Comparison of ENCODE assay signal across 19 cellular contexts in the genomic region with DNA sequence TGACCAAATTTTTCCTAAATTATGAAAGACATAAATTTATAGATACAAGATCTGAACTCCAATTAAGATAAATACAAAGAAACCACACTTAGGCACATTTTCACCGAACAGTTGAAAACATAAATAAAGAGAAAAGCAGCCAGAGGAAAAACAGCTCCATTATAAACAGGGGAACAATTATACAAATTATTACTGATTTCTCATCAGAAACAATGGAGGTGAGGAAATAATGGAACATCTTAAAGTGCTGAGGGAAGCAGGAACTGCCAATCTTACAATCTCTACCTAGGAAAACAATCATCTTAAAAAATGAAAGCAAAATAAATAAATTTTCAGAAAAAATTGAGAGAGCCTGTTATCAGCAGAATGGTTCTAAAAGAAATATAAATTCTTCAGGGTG.
DNase-seq lines count a peak whose midpoint lies in the region; ATAC-seq, FAIRE-seq and TF ChIP-seq lines count a peak whose summit lies in the region.
"Had no signal": no experiment of that assay in that cellular context is flagged by ENCODE, and none has a peak within 500 bp of the region (broad histone marks: within the 10 kb centered on the region; RNA-seq: fewer than 3 reads in every experiment).

No MANE protein-coding gene starts in this region.

- H3K36me3 ChIP-seq in HepG2 (replicated peaks in 1 of 2; ENCODE audit: control insufficient read depth in 1 of 2, insufficient read depth in 2 of 2, low read length in 2 of 2) (no peaks in the 10 kb centered on the region), right lobe of liver (no peaks in the 10 kb centered on the region), IMR-90 (ENCODE audit: control insufficient read depth, insufficient read depth, low read length) (no peaks in the 10 kb centered on the region), right atrium auricular region (no peaks in the 10 kb centered on the region)
- H3K36me3 ChIP-seq: BE2C, BLaER1 had no signal

- in situ Hi-C loops in HepG2 (cut with HindIII; ENCODE audit: extremely low pct_ligation_motif_present, low pct_unique_long_range_greater_than_20kb), result loop anchor here (10.0 kb wide), 1 partner anchor 58 kb away; no protein-coding TSS in a partner anchor
- in situ Hi-C loops in IMR-90 (cut with MboI; ENCODE audit: low sequenced_read_pairs), result no loop called here

- no peak overlapping the region for H2BK5ac ChIP-seq in IMR-90 (ENCODE audit: low read depth, low read length, poor library complexity, severe bottlenecking)

- H3K4ac ChIP-seq in IMR-90 (ENCODE audit: low read depth, low read length), result no peak overlapping the region

- H4K5ac ChIP-seq in IMR-90 (ENCODE audit: low read depth, low read length), result no peak overlapping the region

- TF ChIP-seq POLR2A in HepG2 (IDR thresholded peaks at IDR 0.05; ENCODE audit: insufficient read depth in 1 of 2, low read depth in 2 of 2, low read length in 2 of 2) (no peak), right lobe of liver (IDR thresholded peaks at IDR 0.05) (no peak), IMR-90 (IDR thresholded peaks at IDR 0.05; ENCODE audit: low read depth, low read length) (no peak)

- H3K79me1 ChIP-seq in IMR-90 (ENCODE audit: low read depth in 1 of 2, low read length in 2 of 2), result no peaks in the 10 kb centered on the region

- no peak overlapping the region for H3K18ac ChIP-seq in IMR-90 (ENCODE audit: low read depth, low read length)

- H3K9ac ChIP-seq in HepG2 (ENCODE audit: insufficient read depth, low read depth, low read length) (no peak overlapping the region), IMR-90 (ENCODE audit: low read depth, low read length) (no peak overlapping the region)
- H3K9ac ChIP-seq: BLaER1 had no signal

- BruUV-seq in HepG2 (replicated peaks; lab: Mats Ljungman, UMichigan), result no TSS peak
- BruUV-seq in IMR-90 (replicated peaks; lab: Mats Ljungman, UMichigan), result no TSS peak

- no peak overlapping the region for H3K4me2 ChIP-seq in HepG2 (ENCODE audit: low read depth, low read length)
- no peak overlapping the region for H3K4me2 ChIP-seq in IMR-90 (ENCODE audit: low read depth, low read length)
- H3K4me2 ChIP-seq: BLaER1 had no signal

- POLR2A ChIA-PET in HepG2 (lab: Yijun Ruan, JAX) (no interaction called here), IMR-90 (lab: Charles Lee; ENCODE audit: unreplicated experiment) (no interaction called here)

- no peak overlapping the region for H4K91ac ChIP-seq in IMR-90 (ENCODE audit: insufficient read depth, low read depth, low read length)

- H3K4me3 ChIP-seq in HepG2 (replicated peaks in 1 of 3; ENCODE audit: insufficient read depth in 1 of 3, low read depth in 2 of 3, low read length in 3 of 3) (no peak overlapping the region), right lobe of liver (no peak overlapping the region), IMR-90 (ENCODE audit: insufficient read depth, low read depth, low read length) (no peak overlapping the region), right atrium auricular region (no peak overlapping the region)
- H3K4me3 ChIP-seq: BLaER1, GM12878 had no signal

- WGBS in HepG2 (ENCODE audit: low lambda C conversion rate), result 100% methylated on average over 1 of the region's 1 CpG
- 80% methylated on average over 1 of the region's 1 CpG for WGBS in right lobe of liver (ENCODE audit: insufficient coverage, low coverage, low lambda C conversion rate, missing lambda C conversion rate)
- WGBS in IMR-90 (ENCODE audit: extremely low coverage in 2 of 2, insufficient read length in 1 of 2), 2 experiments, result no CpG with 5 or more reads among the region's 1 CpG

- peaks cover 11% of the 10 kb centered on the region for H3K4me1 ChIP-seq in HepG2 (ENCODE audit: insufficient read depth, low read length)
- H3K4me1 ChIP-seq in right lobe of liver, result no peaks in the 10 kb centered on the region
- no peaks in the 10 kb centered on the region for H3K4me1 ChIP-seq in IMR-90 (ENCODE audit: control insufficient read depth, insufficient read depth, low read length)
- H3K4me1 ChIP-seq in right atrium auricular region, result no peaks in the 10 kb centered on the region
- H3K4me1 ChIP-seq: BE2C, BLaER1 had no signal

- H3K14ac ChIP-seq in IMR-90 (replicated peaks; ENCODE audit: low read depth, low read length), result no peak overlapping the region

- CTCF ChIA-PET in HepG2 (lab: Yijun Ruan, JAX; ENCODE audit: low intra/inter-chr PET ratio, low total read pairs), result no interaction called here
- CTCF ChIA-PET in IMR-90 (lab: Yijun Ruan, JAX), result interaction anchor here (0.6 kb wide), 2 partner anchors 15 to 1692 kb away, joined by 3 read pairs; no protein-coding TSS in a partner anchor

- TF ChIP-seq RAD21 in HepG2 (CRISPR knock-in tag; IDR thresholded peaks at IDR 0.05) (no peak), IMR-90 (IDR thresholded peaks at IDR 0.05; ENCODE audit: low read length) (no peak)

- no peaks in the 10 kb centered on the region for H4K20me1 ChIP-seq in HepG2 (ENCODE audit: insufficient read depth, low read length)
- H4K20me1 ChIP-seq in IMR-90 (ENCODE audit: insufficient read depth, low read length), result no peaks in the 10 kb centered on the region
- H4K20me1 ChIP-seq: BLaER1 had no signal

- no peaks in the 10 kb centered on the region for H3K79me2 ChIP-seq in HepG2 (ENCODE audit: insufficient read depth, low read length)

- H3K27me3 ChIP-seq in HepG2 (ENCODE audit: control insufficient read depth in 1 of 2, insufficient read depth in 2 of 2, low read length in 2 of 2) (no peaks in the 10 kb centered on the region), right lobe of liver (no peaks in the 10 kb centered on the region), IMR-90 (ENCODE audit: control insufficient read depth, insufficient read depth, low read length) (no peaks in the 10 kb centered on the region), right atrium auricular region (no peaks in the 10 kb centered on the region)
- H3K27me3 ChIP-seq: BE2C, BLaER1 had no signal

- H3K56ac ChIP-seq in IMR-90 (ENCODE audit: extremely low read depth, insufficient read depth, low read length), result no peak overlapping the region

- H2BK15ac ChIP-seq in IMR-90 (ENCODE audit: low read depth, low read length), result no peak overlapping the region

- dilution Hi-C loops in IMR-90 (cut with HindIII; ENCODE audit: low sequenced_read_pairs, unreplicated experiment), result no loop called here

- ATAC-seq in HepG2, result no peak
- ATAC-seq in right lobe of liver, result no peak
- no peak for ATAC-seq in IMR-90 (ENCODE audit: low read depth)
- ATAC-seq: GM12878 had no signal

- FAIRE-seq in HepG2 (lab: Jason Lieb, UNC), result no peak
- FAIRE-seq: GM12878, GM12892, GM18507 had no signal

- H2AK5ac ChIP-seq in IMR-90 (ENCODE audit: low read depth, low read length), result no peak overlapping the region

- H2BK120ac ChIP-seq in IMR-90 (ENCODE audit: low read depth, low read length), result no peak overlapping the region

- no peak overlapping the region for H2AK9ac ChIP-seq in IMR-90 (replicated peaks; ENCODE audit: low read depth, low read length, poor library complexity)

- H3K27ac ChIP-seq in HepG2 (ENCODE audit: extremely low read length, insufficient read depth, low read length), result no peak overlapping the region
- H3K27ac ChIP-seq in right lobe of liver, result no peak overlapping the region
- no peak overlapping the region for H3K27ac ChIP-seq in IMR-90 (ENCODE audit: insufficient read depth, low read length)
- H3K27ac ChIP-seq in right atrium auricular region, result no peak overlapping the region
- H3K27ac ChIP-seq: 22Rv1, BLaER1 had no signal

- H2AFZ ChIP-seq in HepG2 (ENCODE audit: low read length) (no peak overlapping the region), IMR-90 (replicated peaks; ENCODE audit: low read length, poor library complexity) (no peak overlapping the region)

- TF ChIP-seq EP300 in HepG2 (IDR thresholded peaks at IDR 0.05; ENCODE audit: low read depth in 2 of 2, low read length in 2 of 2) (no peak), HepG2 (CRISPR knock-in tag; IDR thresholded peaks at IDR 0.05; ENCODE audit: borderline replicate concordance) (no peak)

- no peak overlapping the region for H3K23ac ChIP-seq in IMR-90 (ENCODE audit: low read depth, low read length)

- H3K9me1 ChIP-seq in IMR-90 (ENCODE audit: insufficient read depth, low read length), result no peaks in the 10 kb centered on the region

- H2BK20ac ChIP-seq in IMR-90 (ENCODE audit: low read depth, low read length), result no peak overlapping the region

- H3K9me3 ChIP-seq in HepG2 (ENCODE audit: low read length) (no peaks in the 10 kb centered on the region), right lobe of liver (no peaks in the 10 kb centered on the region), IMR-90 (ENCODE audit: control insufficient read depth, insufficient read depth, low read length) (no peaks in the 10 kb centered on the region), right atrium auricular region (no peaks in the 10 kb centered on the region)
- H3K9me3 ChIP-seq: BE2C, BLaER1 had no signal

- TF ChIP-seq CTCF in HepG2 (CRISPR knock-in tag; IDR thresholded peaks at IDR 0.05), result no peak
- no peak for TF ChIP-seq CTCF in right lobe of liver (IDR thresholded peaks at IDR 0.05)
- no peak for TF ChIP-seq CTCF in IMR-90 (conservative IDR thresholded peaks at IDR 0.05; ENCODE audit: low read depth, low read length)
- TF ChIP-seq CTCF in right atrium auricular region (IDR thresholded peaks at IDR 0.05), result no peak

- DNase-seq in HepG2 (ENCODE audit: low spot score), result no peak
- no peak for DNase-seq in right lobe of liver
- DNase-seq in IMR-90, result no peak
- no peak for DNase-seq in NCI-H1694 treated with DMSO at 0.1 percent for 48 hours (lab: John Stamatoyannopoulos, UW)
- DNase-seq in right atrium auricular region (ENCODE audit: low spot score), result no peak
- DNase-seq: ACHN; BE2C; C1 segment of cervical spinal cord; CD4-positive, alpha-beta memory T cell; CD4-positive, CD25-positive, alpha-beta regulatory T cell; CD8-positive, alpha-beta memory T cell; COR-L47; DMS79 treated with DMSO at 0.1 percent for 48 hours; GDM1 had no signal

- intact Hi-C loops in HepG2 (cut with micrococcal nuclease; ENCODE audit: unreplicated experiment), result no loop called here
- intact Hi-C loops in right lobe of liver (cut with DNase I), result no loop called here
- intact Hi-C loops in IMR-90 (cut with micrococcal nuclease), result loop anchor here (10.0 kb wide), 2 partner anchors 282 to 318 kb away; no protein-coding TSS in a partner anchor

- no peak overlapping the region for H4K8ac ChIP-seq in IMR-90 (ENCODE audit: low read depth in 2 of 2, low read length in 2 of 2)

TF ChIP-seq in IMR-90, 13 proteins besides CTCF, POLR2A, EP300 and RAD21 (continues in another document):
- TF ChIP-seq SMC3 (IDR thresholded peaks at IDR 0.05; ENCODE audit: low read depth, low read length) (no peak), BHLHE40 (IDR thresholded peaks at IDR 0.05; ENCODE audit: low read depth, low read length) (no peak)
- TF ChIP-seq, protein P1, sequence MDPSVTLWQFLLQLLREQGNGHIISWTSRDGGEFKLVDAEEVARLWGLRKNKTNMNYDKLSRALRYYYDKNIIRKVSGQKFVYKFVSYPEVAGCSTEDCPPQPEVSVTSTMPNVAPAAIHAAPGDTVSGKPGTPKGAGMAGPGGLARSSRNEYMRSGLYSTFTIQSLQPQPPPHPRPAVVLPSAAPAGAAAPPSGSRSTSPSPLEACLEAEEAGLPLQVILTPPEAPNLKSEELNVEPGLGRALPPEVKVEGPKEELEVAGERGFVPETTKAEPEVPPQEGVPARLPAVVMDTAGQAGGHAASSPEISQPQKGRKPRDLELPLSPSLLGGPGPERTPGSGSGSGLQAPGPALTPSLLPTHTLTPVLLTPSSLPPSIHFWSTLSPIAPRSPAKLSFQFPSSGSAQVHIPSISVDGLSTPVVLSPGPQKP (IDR thresholded peaks at IDR 0.05; ENCODE audit: borderline replicate concordance, low read depth, low read length), result no peak
